Comparison of ENCODE assay signal across 9 cellular contexts in the genomic region with DNA sequence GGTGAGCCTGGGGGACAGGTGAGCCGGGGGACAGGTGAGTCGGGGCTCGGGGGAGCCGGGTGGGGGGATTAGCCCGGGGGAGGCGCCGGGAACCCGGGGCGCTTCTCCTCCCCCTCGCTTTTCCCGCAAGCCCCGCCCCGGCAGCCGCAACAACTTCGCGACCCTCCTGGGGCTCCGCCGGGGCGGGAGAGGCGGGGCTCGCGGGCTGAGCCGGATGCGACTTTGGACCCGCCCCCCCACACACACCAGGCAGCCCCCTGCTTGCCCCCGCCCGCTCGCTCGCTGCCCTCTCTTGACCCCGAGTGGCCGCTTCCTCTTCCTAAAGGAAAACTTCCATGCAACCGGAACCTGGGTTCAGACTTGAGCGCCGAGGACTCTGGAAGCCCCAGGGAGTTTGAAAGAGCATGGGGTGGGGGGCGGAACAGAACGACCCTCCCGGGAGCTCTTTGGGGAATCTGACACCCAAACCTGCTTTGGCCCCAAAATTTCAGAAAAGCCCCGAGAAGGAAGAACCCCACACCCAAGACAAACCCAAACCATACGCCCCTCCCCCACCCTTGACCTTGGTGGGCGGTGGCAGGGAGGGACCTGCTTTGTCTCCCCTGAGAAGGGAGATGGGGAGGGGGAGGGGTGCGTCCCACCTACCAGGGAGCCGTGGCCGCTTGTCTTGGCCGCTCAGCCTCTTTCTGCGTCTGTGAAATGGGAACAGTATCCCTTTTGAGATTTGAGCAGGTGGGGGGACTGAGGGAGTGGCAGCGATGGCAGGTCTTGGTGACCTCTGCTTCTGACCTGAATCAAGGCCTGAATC. TPM values are rescaled to one million over a fixed set of nuclear protein-coding genes. Genes with fewer than 3 reads are reported as not detected.
DNase-seq lines count a peak whose midpoint lies in the region; ATAC-seq and TF ChIP-seq lines count a peak whose summit lies in the region.
"Had no signal": no experiment of that assay in that cellular context is flagged by ENCODE, and none has a peak within 500 bp of the region (broad histone marks: within the 10 kb centered on the region; RNA-seq: fewer than 3 reads in every experiment).

No MANE protein-coding gene starts in this region.

- H3K4me1 ChIP-seq in DND-41 (ENCODE audit: insufficient read depth, low read length) = no peaks in the 10 kb centered on the region; the same call in 1 of the 2 replicates
- H3K4me1 ChIP-seq in muscle layer of duodenum (ENCODE audit: control insufficient read depth in 1 of 2, insufficient read depth in 2 of 2, low read length in 2 of 2) = peaks cover 0 to 26% of the 10 kb centered on the region in 2 donors

- H3K27ac ChIP-seq in DND-41 (ENCODE audit: low read length) = no peak overlapping the region
- no peak overlapping the region for H3K27ac ChIP-seq in muscle layer of duodenum (ENCODE audit: low read length)

- H3K36me3 ChIP-seq in DND-41 (ENCODE audit: insufficient read depth, low read length) = no peaks in the 10 kb centered on the region
- H3K36me3 ChIP-seq in muscle layer of duodenum (ENCODE audit: control insufficient read depth in 1 of 2, insufficient read depth in 2 of 2, low read length in 2 of 2) = no peaks in the 10 kb centered on the region

- H3K27me3 ChIP-seq in DND-41 (ENCODE audit: insufficient read depth, low read length, poor library complexity) (peaks cover 7% of the 10 kb centered on the region), muscle layer of duodenum (ENCODE audit: low read depth, low read length) (peaks cover 20% of the 10 kb centered on the region)

- H3K9ac ChIP-seq in DND-41 (ENCODE audit: low read depth, low read length) = no peak overlapping the region

- no peaks in the 10 kb centered on the region for H3K79me2 ChIP-seq in DND-41 (ENCODE audit: insufficient read depth, low read length)

- no peak overlapping the region for H2AFZ ChIP-seq in DND-41 (ENCODE audit: low read depth, low read length)

- H3K9me3 ChIP-seq in DND-41 (ENCODE audit: insufficient read depth, low read length, severe bottlenecking) = no peaks in the 10 kb centered on the region
- H3K9me3 ChIP-seq in muscle layer of duodenum (ENCODE audit: control insufficient read depth in 1 of 2, low read length in 2 of 2) = no peaks in the 10 kb centered on the region

- ATAC-seq in DND-41 (ENCODE audit: insufficient read depth, low read depth) (peak; percentile 76), GM19397 (IDR thresholded peaks at IDR 0.05; ENCODE audit: unreplicated experiment) (no peak)

- H3K4me2 ChIP-seq in DND-41 (ENCODE audit: insufficient read depth, low read length) = peak overlapping the region; percentile 42

- DNase-seq in DND-41 = peak; percentile 63
- peak; percentile 29 for DNase-seq in NCI-H128 (lab: John Stamatoyannopoulos, UW; ENCODE audit: unreplicated experiment)
- peak; percentile 73 for DNase-seq in ecto neural progenitor cell (ENCODE audit: low spot score)
- no peak for DNase-seq in occipital lobe (lab: John Stamatoyannopoulos, UW)
- DNase-seq in AG08395 (ENCODE audit: low spot score) = no peak
- no peak for DNase-seq in HCEC 1CT

- H4K20me1 ChIP-seq in DND-41 (ENCODE audit: insufficient read depth, low read length) = peaks cover 25% of the 10 kb centered on the region

- no peak for TF ChIP-seq CTCF in DND-41 (IDR thresholded peaks at IDR 0.05; ENCODE audit: borderline replicate concordance, extremely low read depth, low read length, poor library complexity, severe bottlenecking)

- H3K4me3 ChIP-seq in DND-41 (ENCODE audit: low read depth in 1 of 2, low read length in 2 of 2) = no peak overlapping the region
- H3K4me3 ChIP-seq in muscle layer of duodenum (ENCODE audit: low read depth in 1 of 2, low read length in 2 of 2) = peak overlapping the region; percentile 39 to 64

RNA-seq across cellular contexts. Expression of a gene that starts 0.6 kb away (rescaled TPM):
- total RNA-seq in occipital lobe = 0.16 TPM
- total RNA-seq: LHCN-M2 had no signal

Comparison
In these comparisons a context has a peak if more than half of its experiments do, and no peak if none do; other contexts are left out.
1. DNase-seq: peak in DND-41 (single experiment), NCI-H128 (single experiment) and ecto neural progenitor cell (single experiment); none in occipital lobe (single experiment), AG08395 (single experiment) and HCEC 1CT (single experiment).
2. H3K4me3 ChIP-seq: peak in muscle layer of duodenum (2 of 2); none in DND-41 (0 of 2).